9 cellular contexts compared by ENCODE assay signal in the genomic region with DNA sequence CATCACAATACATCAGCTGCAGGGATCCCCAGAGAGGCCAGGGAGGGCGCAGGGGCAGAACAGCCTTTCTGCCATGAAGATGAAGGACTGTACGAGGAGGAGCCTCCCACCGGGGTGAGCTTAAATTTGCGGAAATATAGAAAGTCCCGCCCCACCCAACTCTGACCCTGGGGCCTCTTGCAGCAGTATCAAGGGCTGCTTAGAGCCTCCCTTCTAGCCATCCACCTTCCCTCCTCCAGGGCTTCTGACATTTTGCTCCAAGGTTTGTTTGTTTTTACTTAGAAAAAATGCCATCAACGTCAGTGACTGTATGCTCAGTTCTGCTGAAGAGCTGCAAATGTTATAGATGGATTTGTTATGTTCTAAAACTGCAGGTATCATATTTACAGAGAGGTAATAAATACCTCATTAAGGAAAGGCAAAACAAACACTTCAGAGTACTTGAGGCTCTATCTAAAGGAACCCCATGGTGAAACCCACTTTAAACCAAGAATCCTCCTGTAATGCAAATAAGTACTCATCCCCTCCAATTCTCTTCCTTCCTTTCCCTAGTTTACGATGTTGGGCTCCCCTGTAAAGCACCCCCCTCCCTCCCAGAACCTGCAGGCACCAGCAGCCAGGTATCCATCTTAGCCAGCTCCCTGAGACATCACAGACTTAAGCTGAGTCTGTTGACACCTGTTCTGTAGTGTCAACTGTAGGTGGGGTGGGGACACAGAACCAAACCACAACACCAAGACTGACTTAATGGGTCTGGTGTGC. TPM values are rescaled to one million over a fixed set of nuclear protein-coding genes. Genes with fewer than 3 reads are reported as not detected.
DNase-seq lines count a peak whose midpoint lies in the region; ATAC-seq, FAIRE-seq and TF ChIP-seq lines count a peak whose summit lies in the region.
"Had no signal": no experiment of that assay in that cellular context is flagged by ENCODE, and none has a peak within 500 bp of the region (broad histone marks: within the 10 kb centered on the region; RNA-seq: fewer than 3 reads in every experiment).

No MANE protein-coding gene starts in this region.

- H3K9me3 Mint-ChIP-seq in astrocyte (ENCODE audit: unreplicated experiment), result peaks cover 2% of the 10 kb centered on the region

- intact Hi-C loops in mammary epithelial cell (cut with micrococcal nuclease), result no loop called here

- peak overlapping the region; percentile 52 for H3K4me3 Mint-ChIP-seq in astrocyte (ENCODE audit: unreplicated experiment)

- no peak for TF ChIP-seq CTCF in AG04450 (IDR thresholded peaks at IDR 0.05; ENCODE audit: low read depth, low read length)
- no peak for TF ChIP-seq CTCF in astrocyte (IDR thresholded peaks at IDR 0.05; ENCODE audit: insufficient read depth, low read depth, low read length)
- TF ChIP-seq CTCF in mammary epithelial cell (conservative IDR thresholded peaks at IDR 0.05 in 1 of 2, IDR thresholded peaks at IDR 0.05 in 1 of 2; ENCODE audit: extremely low read depth in 1 of 2, insufficient read depth in 1 of 2, low read depth in 1 of 2, low read length in 2 of 2), result no peak

- H3K4me1 ChIP-seq in astrocyte (ENCODE audit: insufficient read depth, low read length) (peaks cover 66% of the 10 kb centered on the region), small intestine (ENCODE audit: control insufficient read depth in 2 of 2, insufficient read depth in 1 of 2, low read depth in 1 of 2, low read length in 1 of 2) (peaks cover 0 to 7% of the 10 kb centered on the region in 2 donors), mammary epithelial cell (ENCODE audit: insufficient read depth, low read length) (no peaks in the 10 kb centered on the region)

- H3K27ac Mint-ChIP-seq in astrocyte (ENCODE audit: unreplicated experiment), result peak overlapping the region; percentile 97

- peak; percentile 78 for ATAC-seq in GM18868 (IDR thresholded peaks at IDR 0.05; ENCODE audit: unreplicated experiment)
- ATAC-seq in HG03039 (IDR thresholded peaks at IDR 0.05; ENCODE audit: unreplicated experiment), result peak; percentile 72

- dilution Hi-C loops in mammary epithelial cell (cut with HindIII; ENCODE audit: low sequenced_read_pairs), result loop anchor here (5.0 kb wide), 1 partner anchor 41 kb away; no protein-coding TSS in a partner anchor

- in situ Hi-C loops in mammary epithelial cell (cut with MboI; ENCODE audit: low sequenced_read_pairs in 2 of 2), result no loop called here

- H3K9ac ChIP-seq in astrocyte (ENCODE audit: low read length) (no peak overlapping the region), mammary epithelial cell (ENCODE audit: insufficient read depth, low read length) (no peak overlapping the region)

- H3K27ac ChIP-seq in AG04450 (ENCODE audit: low read depth, low read length), result peak overlapping the region; percentile 41
- peak overlapping the region; percentile 75 for H3K27ac ChIP-seq in astrocyte (ENCODE audit: low read depth, low read length)
- H3K27ac ChIP-seq in small intestine (ENCODE audit: low read depth in 1 of 2, low read length in 1 of 2), result peak overlapping the region in 1 of 2 donors; percentile 76
- no peak overlapping the region for H3K27ac ChIP-seq in mammary epithelial cell (ENCODE audit: insufficient read depth, low read depth, low read length)

- H3K79me2 ChIP-seq in astrocyte (ENCODE audit: insufficient read depth, low read length) (peaks cover 70% of the 10 kb centered on the region), mammary epithelial cell (ENCODE audit: insufficient read depth, low read length) (no peaks in the 10 kb centered on the region)

- H3K27me3 ChIP-seq in AG04450 (ENCODE audit: control insufficient read depth, insufficient read depth, low read length) (no peaks in the 10 kb centered on the region), astrocyte (ENCODE audit: insufficient read depth, low read length) (no peaks in the 10 kb centered on the region), small intestine (ENCODE audit: control insufficient read depth in 2 of 2, insufficient read depth in 2 of 2, low read length in 2 of 2) (no peaks in the 10 kb centered on the region), mammary epithelial cell (ENCODE audit: insufficient read depth, low read length) (no peaks in the 10 kb centered on the region)
- H3K27me3 ChIP-seq: adrenal gland had no signal

- CTCF ChIA-PET in AG04450 (lab: Charles Lee), result interaction anchor here (0.6 to 0.7 kb wide), 2 partner anchors 193 to 1631 kb away, joined by 4 read pairs; no protein-coding TSS in a partner anchor
- CTCF ChIA-PET in mammary epithelial cell (lab: Charles Lee; ENCODE audit: low non-redundant PET), result no interaction called here

- H3K36me3 ChIP-seq in astrocyte (ENCODE audit: insufficient read depth, low read length) (no peaks in the 10 kb centered on the region), small intestine (ENCODE audit: control insufficient read depth in 2 of 2, insufficient read depth in 2 of 2, low read length in 2 of 2) (no peaks in the 10 kb centered on the region), mammary epithelial cell (ENCODE audit: insufficient read depth, low read length) (no peaks in the 10 kb centered on the region)
- H3K36me3 ChIP-seq: adrenal gland had no signal

- H3K4me2 ChIP-seq in astrocyte (ENCODE audit: low read length) (no peak overlapping the region), mammary epithelial cell (ENCODE audit: insufficient read depth, low read depth, low read length) (no peak overlapping the region)

- H2AFZ ChIP-seq in astrocyte (ENCODE audit: low read depth, low read length) (no peak overlapping the region), mammary epithelial cell (ENCODE audit: low read depth, low read length) (no peak overlapping the region)

- peaks cover 20% of the 10 kb centered on the region for H3K36me3 Mint-ChIP-seq in astrocyte (ENCODE audit: low read depth, unreplicated experiment)

- POLR2A ChIA-PET in AG04450 (lab: Yijun Ruan, JAX), result interaction anchor here (1.1 kb wide), 1 partner anchor 29 kb away, joined by 5 read pairs; no protein-coding TSS in a partner anchor

- H3K27me3 Mint-ChIP-seq in astrocyte (ENCODE audit: low read depth, unreplicated experiment), result no peaks in the 10 kb centered on the region

- 29 to 37% (median 30%) methylated on average over 7 of the region's 7 CpGs for WGBS in small intestine, 3 donors
- 87% methylated on average over 6 of the region's 7 CpGs for WGBS in mammary epithelial cell (ENCODE audit: low coverage, missing lambda C conversion rate)

- H3K4me3 ChIP-seq in AG04450 (ENCODE audit: low read depth, low read length), result no peak overlapping the region
- H3K4me3 ChIP-seq in astrocyte (ENCODE audit: insufficient read depth, low read depth, low read length), result no peak overlapping the region
- H3K4me3 ChIP-seq in small intestine (ENCODE audit: low read depth in 1 of 2, low read length in 2 of 2), result no peak overlapping the region
- H3K4me3 ChIP-seq in mammary epithelial cell (replicated peaks in 1 of 3; ENCODE audit: insufficient read depth in 1 of 3, low read depth in 2 of 3, low read length in 3 of 3), result no peak overlapping the region
- H3K4me3 ChIP-seq: adrenal gland had no signal

- H3K4me1 Mint-ChIP-seq in astrocyte (ENCODE audit: low read depth, unreplicated experiment), result peaks cover 75% of the 10 kb centered on the region

- FAIRE-seq in astrocyte (lab: Jason Lieb, UNC), result no peak
- FAIRE-seq in small intestine (lab: Jason Lieb, UNC), result no peak

- DNase-seq in AG04450 (ENCODE audit: low read depth, low spot score) (no peak), NCI-H2196 treated with DMSO at 0.1 percent for 48 hours (lab: John Stamatoyannopoulos, UW; ENCODE audit: unreplicated experiment) (peak; percentile 13), astrocyte (ENCODE audit: low read depth) (no peak), small intestine (peak; percentile 5), mammary epithelial cell (no peak), cerebellar cortex (ENCODE audit: low spot score) (no peak)

- H4K20me1 ChIP-seq in astrocyte (ENCODE audit: insufficient read depth, low read length) (peaks cover 4% of the 10 kb centered on the region), mammary epithelial cell (ENCODE audit: insufficient read depth, low read length) (no peaks in the 10 kb centered on the region)

- BruUV-seq in mammary epithelial cell (replicated peaks; lab: Mats Ljungman, UMichigan), result no TSS peak

- H3K9me3 ChIP-seq in AG04450 (ENCODE audit: control insufficient read depth, insufficient read depth, low read length) (no peaks in the 10 kb centered on the region), astrocyte (ENCODE audit: insufficient read depth, low read depth, low read length) (no peaks in the 10 kb centered on the region), small intestine (ENCODE audit: control insufficient read depth, low read depth) (no peaks in the 10 kb centered on the region), mammary epithelial cell (replicated peaks; ENCODE audit: insufficient read depth, low read length) (no peaks in the 10 kb centered on the region)
- H3K9me3 ChIP-seq: adrenal gland had no signal

RNA-seq across cellular contexts. Expression of a gene that starts 30.5 kb away (rescaled TPM):
- polyA plus RNA-seq in AG04450 (2011; rRNA removed) (97.3 and 110 TPM in 2 replicates), small intestine (10 to 100 TPM in 2 of 3 donors, 1 to 10 TPM in 1; 1.8 to 18.4 (median 11.9) TPM), mammary epithelial cell (7.4 TPM)
- 91.8 and 101 TPM in 2 replicates for polyA minus RNA-seq in AG04450 (2011; rRNA and poly(A)+ RNA removed)
- total RNA-seq in astrocyte (49.5 and 56.8 TPM in 2 replicates), mammary epithelial cell (1 to 10 TPM; 5.2 to 9.6 TPM)
- polyA minus RNA-seq in mammary epithelial cell, result 15.8 TPM

Comparison
In these comparisons a context has a peak if more than half of its experiments do, and no peak if none do; other contexts are left out.
1. DNase-seq: peak in NCI-H2196 treated with DMSO at 0.1 percent for 48 hours (single experiment) and small intestine (single experiment); none in AG04450 (single experiment), astrocyte (single experiment), mammary epithelial cell (single experiment) and cerebellar cortex (single experiment).